9 cellular contexts compared by ENCODE assay signal in genomic region chr3:194133661-194134230, GRCh38. TPM values are rescaled to one million over a fixed set of nuclear protein-coding genes. Genes with fewer than 3 reads are reported as not detected.
DNase-seq lines count a peak whose midpoint lies in the region; ATAC-seq and TF ChIP-seq lines count a peak whose summit lies in the region.
"Had no signal": no experiment of that assay in that cellular context is flagged by ENCODE, and none has a peak within 500 bp of the region (broad histone marks: within the 10 kb centered on the region; RNA-seq: fewer than 3 reads in every experiment).

No MANE protein-coding gene starts in this region.

- no peaks in the 10 kb centered on the region for H3K9me3 Mint-ChIP-seq in activated naive CD4-positive, alpha-beta T cell treated with anti-CD3 and anti-CD28 coated beads for 36 hours
- H3K9me3 Mint-ChIP-seq: activated naive CD4-positive, alpha-beta T cell treated with anti-CD3 and anti-CD28 coated beads, Interleukin-2, amount 50 U/mL, for 72 hours had no signal

- peaks cover 41% of the 10 kb centered on the region for H3K4me1 Mint-ChIP-seq in activated naive CD4-positive, alpha-beta T cell treated with anti-CD3 and anti-CD28 coated beads for 36 hours (ENCODE audit: low read depth)

- no peaks in the 10 kb centered on the region for H3K36me3 Mint-ChIP-seq in activated naive CD4-positive, alpha-beta T cell treated with anti-CD3 and anti-CD28 coated beads for 36 hours (ENCODE audit: low read depth)

- H3K4me3 ChIP-seq in left ventricle myocardium inferior (peak overlapping the region; percentile 86), rectal smooth muscle tissue (ENCODE audit: low read length) (peak overlapping the region; percentile 45)

- H3K27me3 Mint-ChIP-seq in activated naive CD4-positive, alpha-beta T cell treated with anti-CD3 and anti-CD28 coated beads for 36 hours (ENCODE audit: low read depth), result peaks cover 44% of the 10 kb centered on the region

- H3K9ac ChIP-seq in rectal smooth muscle tissue (ENCODE audit: low read length), result no peak overlapping the region

- H3K27me3 ChIP-seq in left ventricle myocardium inferior (ENCODE audit: low read depth) (peaks cover 2% of the 10 kb centered on the region), rectal smooth muscle tissue (ENCODE audit: control insufficient read depth, insufficient read depth, low read length) (no peaks in the 10 kb centered on the region)

- H3K36me3 ChIP-seq in left ventricle myocardium inferior, result no peaks in the 10 kb centered on the region
- no peaks in the 10 kb centered on the region for H3K36me3 ChIP-seq in rectal smooth muscle tissue (ENCODE audit: control insufficient read depth, insufficient read depth, low read length)

- no peak for ATAC-seq in GM19395 (IDR thresholded peaks at IDR 0.05; ENCODE audit: unreplicated experiment)

- peak overlapping the region; percentile 70 for H3K4me3 Mint-ChIP-seq in activated naive CD4-positive, alpha-beta T cell treated with anti-CD3 and anti-CD28 coated beads for 36 hours

- DNase-seq in DMS 273 (lab: John Stamatoyannopoulos, UW; ENCODE audit: unreplicated experiment), result peak; percentile 88
- no peak for DNase-seq in DMS 273 treated with DMSO at 0.1 percent for 48 hours (lab: John Stamatoyannopoulos, UW)
- peak; percentile 41 for DNase-seq in NCI-H1105 treated with DMSO at 0.1 percent for 48 hours (lab: John Stamatoyannopoulos, UW)
- peak; percentile 37 for DNase-seq in activated naive CD4-positive, alpha-beta T cell treated with anti-CD3 and anti-CD28 coated beads for 36 hours
- DNase-seq in left ventricle myocardium inferior, result peak; percentile 75
- no peak for DNase-seq in NCI-H1694 (lab: John Stamatoyannopoulos, UW)

- peak overlapping the region; percentile 69 for H3K27ac Mint-ChIP-seq in activated naive CD4-positive, alpha-beta T cell treated with anti-CD3 and anti-CD28 coated beads for 36 hours

- intact Hi-C loops in activated naive CD4-positive, alpha-beta T cell treated with anti-CD3 and anti-CD28 coated beads for 36 hours (cut with micrococcal nuclease), result loop anchor here (1.0 to 10.0 kb wide), 4 partner anchors 31 to 1239 kb away; partner anchors contain the start of gene ATP13A3
- intact Hi-C loops in left ventricle myocardium inferior (cut with micrococcal nuclease), result loop anchor here (2.0 to 10.0 kb wide), 2 partner anchors 131 to 171 kb away; no protein-coding TSS in a partner anchor

- peaks cover 74% of the 10 kb centered on the region for H3K4me1 ChIP-seq in left ventricle myocardium inferior
- peaks cover 14% of the 10 kb centered on the region for H3K4me1 ChIP-seq in rectal smooth muscle tissue (ENCODE audit: control insufficient read depth, insufficient read depth, low read length)

- CTCF ChIA-PET in activated naive CD4-positive, alpha-beta T cell treated with anti-CD3 and anti-CD28 coated beads for 36 hours (lab: Charles Lee), result interaction anchor here (1.3 kb wide), 2 partner anchors 9 to 164 kb away, joined by 3 to 6 read pairs; no protein-coding TSS in a partner anchor

- no peaks in the 10 kb centered on the region for H3K9me3 ChIP-seq in left ventricle myocardium inferior (replicated peaks)

- TF ChIP-seq CTCF in left ventricle myocardium inferior (IDR thresholded peaks at IDR 0.05; ENCODE audit: borderline replicate concordance), result no peak

- H3K27ac ChIP-seq in left ventricle myocardium inferior (replicated peaks) (peak overlapping the region; percentile 99), rectal smooth muscle tissue (ENCODE audit: low read depth, low read length) (peak overlapping the region; percentile 75)

RNA-seq across cellular contexts. Expression of gene HES1, which starts 2.2 kb away (rescaled TPM):
- total RNA-seq in activated naive CD4-positive, alpha-beta T cell treated with anti-CD3 and anti-CD28 coated beads for 36 hours, result 1 to 10 TPM; 2.3 to 2.5 TPM
- total RNA-seq in left ventricle myocardium inferior, result 13.4 TPM

Comparison
In these comparisons a context has a peak if more than half of its experiments do, and no peak if none do; other contexts are left out.
1. DNase-seq: peak in DMS 273 (single experiment), NCI-H1105 treated with DMSO at 0.1 percent for 48 hours (single experiment), activated naive CD4-positive, alpha-beta T cell treated with anti-CD3 and anti-CD28 coated beads for 36 hours (single experiment) and left ventricle myocardium inferior (single experiment); none in DMS 273 treated with DMSO at 0.1 percent for 48 hours (single experiment) and NCI-H1694 (single experiment).